In the genomic region with DNA sequence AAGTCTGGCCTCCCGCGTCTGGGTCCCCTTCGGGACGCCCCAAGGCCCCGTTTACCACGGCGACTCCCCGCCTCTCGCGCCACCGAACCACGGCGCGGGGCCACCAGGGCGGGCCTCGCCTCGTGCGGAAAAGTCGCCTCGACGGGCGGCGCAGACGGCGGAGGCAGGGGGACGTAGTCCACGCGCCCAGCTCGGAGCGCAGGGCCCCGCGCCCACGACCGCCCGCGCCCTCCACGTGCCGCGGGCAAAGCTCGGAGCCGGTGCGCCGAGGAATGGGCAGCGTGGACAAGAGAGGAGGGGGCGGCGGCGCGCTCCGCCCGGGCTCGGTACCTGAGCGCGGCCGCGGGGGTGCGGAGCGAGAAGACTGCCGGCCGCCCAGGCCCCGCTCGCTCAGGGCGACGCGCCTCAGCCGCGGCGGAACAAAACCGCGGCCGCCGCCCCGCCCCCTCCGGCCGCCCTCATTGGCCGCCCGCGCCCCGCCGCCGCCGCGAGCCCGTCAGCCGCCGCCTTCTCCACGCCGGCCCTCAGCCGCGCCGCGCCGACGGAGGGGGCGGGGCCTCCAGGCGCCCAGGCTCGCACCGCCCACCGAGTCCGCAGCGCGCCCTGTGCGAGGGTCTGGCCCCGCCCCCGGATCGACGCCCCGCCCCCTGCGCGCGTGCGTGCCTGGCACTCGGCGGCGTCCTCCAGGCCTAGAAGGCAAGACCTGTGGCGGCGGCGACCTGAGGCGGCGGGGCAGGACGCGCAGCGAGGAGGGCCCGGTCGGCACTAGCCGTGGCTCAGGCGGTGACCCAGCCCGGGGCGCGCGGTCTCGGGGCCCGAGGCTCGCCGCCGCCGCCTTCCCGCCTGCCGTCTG, we compare ENCODE assay signal across 8 cellular contexts. TPM values are rescaled to one million over a fixed set of nuclear protein-coding genes. Genes with fewer than 3 reads are reported as not detected.
DNase-seq lines count a peak whose midpoint lies in the region; ATAC-seq lines count a peak whose summit lies in the region.

A gene with protein sequence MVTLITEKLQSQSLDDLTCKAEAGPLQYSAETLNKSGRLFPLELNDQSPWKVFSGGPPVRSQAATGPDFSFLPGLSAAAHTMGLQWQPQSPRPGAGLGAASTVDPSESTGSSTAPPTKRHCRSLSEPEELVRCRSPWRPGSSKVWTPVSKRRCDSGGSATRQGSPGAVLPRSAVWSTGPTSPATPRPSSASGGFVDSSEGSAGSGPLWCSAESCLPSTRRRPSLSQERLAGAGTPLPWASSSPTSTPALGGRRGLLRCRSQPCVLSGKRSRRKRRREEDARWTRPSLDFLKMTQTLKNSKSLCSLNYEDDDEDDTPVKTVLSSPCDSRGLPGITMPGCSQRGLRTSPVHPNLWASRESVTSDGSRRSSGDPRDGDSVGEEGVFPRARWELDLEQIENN (minus strand): TSS at position 411 of the 853 bp plus-strand sequence. CDS start 15,572 bp downstream, outside the sequence.

- H3K4me3 ChIP-seq in muscle layer of duodenum (ENCODE audit: low read depth in 1 of 2, low read length in 2 of 2): peak within 1 kb of the TSS; percentile 52 to 71

- peak; percentile 50 for DNase-seq in COLO829 (ENCODE audit: low spot score)
- DNase-seq in HUDEP-2 (lab: John Stamatoyannopoulos, UW; ENCODE audit: unreplicated experiment in 76 of 76): peak in 73 of 76 experiments; percentile 17 to 95 (median 85)
- peak; percentile 92 for DNase-seq in OCI-M1 (lab: John Stamatoyannopoulos, UW)
- peak; percentile 96 to 98 for DNase-seq in activated T-cell treated with anti-CD3 and anti-CD28 coated beads, Interleukin-2, amount 50 U/mL, for 48 hours
- peak; percentile 88 to 89 for DNase-seq in stimulated activated CD8-positive, alpha-beta memory T cell treated with anti-CD3 and anti-CD28 coated beads, Interleukin-7, amount 100 ng/mL, for 1 hour (ENCODE audit: low read depth in 2 of 2)

- H3K27ac ChIP-seq in muscle layer of duodenum (ENCODE audit: low read length): peak within 1 kb of the TSS; percentile 35

- H3K36me3 ChIP-seq in muscle layer of duodenum (ENCODE audit: control insufficient read depth in 1 of 2, insufficient read depth in 2 of 2, low read length in 2 of 2): no peaks in the 10 kb centered on the region

- peak; percentile 85 for ATAC-seq in GM21360 (IDR thresholded peaks at IDR 0.05; ENCODE audit: unreplicated experiment)
- ATAC-seq in esophagus mucosa: peak; percentile 96

- H3K9me3 ChIP-seq in muscle layer of duodenum (ENCODE audit: control insufficient read depth in 1 of 2, low read length in 2 of 2): no peaks in the 10 kb centered on the region

- no peaks in the 10 kb centered on the region for H3K27me3 ChIP-seq in muscle layer of duodenum (ENCODE audit: low read depth, low read length)

- peaks cover 0 to 7% of the 10 kb centered on the region in 2 donors for H3K4me1 ChIP-seq in muscle layer of duodenum (ENCODE audit: control insufficient read depth in 1 of 2, insufficient read depth in 2 of 2, low read length in 2 of 2)

RNA-seq across cellular contexts. Expression of the gene that starts here (rescaled TPM):
- total RNA-seq in esophagus mucosa: 0.92 TPM

Comparison
In these comparisons a context has a peak if more than half of its experiments do, and no peak if none do; other contexts are left out.
1. Peak in every context shown above with its lines: DNase-seq, ATAC-seq, H3K4me3 ChIP-seq and H3K27ac ChIP-seq.
2. Peak in ATAC-seq in esophagus mucosa; RNA of the gene not detected or under 1 TPM.